8 cellular contexts compared by ENCODE assay signal in the genomic region with DNA sequence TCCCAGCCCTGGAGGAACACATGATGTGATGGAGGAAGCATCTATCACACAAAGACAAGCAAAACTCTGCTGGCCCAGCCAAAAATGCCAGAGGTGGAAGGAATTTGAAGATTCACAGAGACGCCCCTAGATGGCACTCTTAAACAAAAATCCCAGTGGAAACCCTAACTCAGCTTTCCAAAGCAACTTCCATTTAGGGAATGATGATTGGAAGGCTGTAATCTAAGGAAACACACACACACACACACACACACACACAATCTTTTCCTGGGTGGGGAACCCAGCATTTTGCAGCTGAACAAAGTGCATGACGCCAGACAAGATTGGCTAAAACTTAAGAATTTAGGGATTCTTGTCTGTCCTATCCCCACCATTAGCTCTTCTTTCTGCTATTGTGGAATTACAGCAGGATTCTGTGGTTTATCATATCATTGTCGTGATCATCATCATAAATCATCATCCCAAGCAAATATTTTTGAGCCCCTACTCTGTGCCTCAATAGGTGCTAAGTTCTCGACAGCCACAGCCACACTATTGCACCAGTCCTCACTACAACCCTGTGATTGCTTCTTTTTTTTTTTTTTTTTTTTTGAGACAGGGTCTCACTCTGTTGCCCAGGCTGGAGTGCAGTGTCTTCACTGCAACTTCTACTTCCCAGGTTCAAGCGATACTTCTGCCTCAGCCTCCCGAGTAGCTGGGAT. TPM values are rescaled to one million over a fixed set of nuclear protein-coding genes. Genes with fewer than 3 reads are reported as not detected.
A peak's percentile ranks its signal among the peaks of the same experiment; 100 is the strongest.
DNase-seq lines count a peak whose midpoint lies in the region; ATAC-seq and TF ChIP-seq lines count a peak whose summit lies in the region.

No MANE protein-coding gene starts in this region.

- no peak overlapping the region for H3K27ac ChIP-seq in OCI-LY3 (ENCODE audit: low read length)
- peak overlapping the region in 1 of 2 donors; percentile 94 for H3K27ac ChIP-seq in coronary artery
- no peak overlapping the region for H3K27ac ChIP-seq in left lung
- no peak overlapping the region for H3K27ac ChIP-seq in upper lobe of right lung

- H3K4me3 ChIP-seq in OCI-LY3 (ENCODE audit: low read length) (no peak overlapping the region), coronary artery (no peak overlapping the region), left lung (no peak overlapping the region), upper lobe of right lung (no peak overlapping the region)

- H3K27me3 ChIP-seq in OCI-LY3 (ENCODE audit: low read depth, low read length) (no peaks in the 10 kb centered on the region), left lung (no peaks in the 10 kb centered on the region), upper lobe of right lung (no peaks in the 10 kb centered on the region)

- ATAC-seq in left lung (peak; percentile 28), upper lobe of right lung (peak; percentile 27), GM18505 (IDR thresholded peaks at IDR 0.05; ENCODE audit: unreplicated experiment) (no peak)

- H3K9me3 ChIP-seq in OCI-LY3 (ENCODE audit: insufficient read depth, low read length) (no peaks in the 10 kb centered on the region), left lung (no peaks in the 10 kb centered on the region), upper lobe of right lung (no peaks in the 10 kb centered on the region)

- intact Hi-C loops in left lung (cut with DNase I) = no loop called here
- intact Hi-C loops in upper lobe of right lung (cut with DNase I) = no loop called here

- TF ChIP-seq POLR2A in GM18505 (IDR thresholded peaks at IDR 0.05; ENCODE audit: borderline replicate concordance, extremely low read depth, insufficient read depth, insufficient read length) = no peak

- H3K9ac ChIP-seq in OCI-LY3 (ENCODE audit: low read length) = no peak overlapping the region

- peaks cover 14% of the 10 kb centered on the region for H3K79me2 ChIP-seq in OCI-LY3 (ENCODE audit: low read length)

- peaks cover 8% of the 10 kb centered on the region; the same call in 1 of the 2 replicates for H4K20me1 ChIP-seq in OCI-LY3 (ENCODE audit: insufficient read depth, low read length)

- H3K36me3 ChIP-seq in OCI-LY3 (replicated peaks; ENCODE audit: low read depth, low read length) (peaks cover 12% of the 10 kb centered on the region), left lung (no peaks in the 10 kb centered on the region), upper lobe of right lung (peaks cover 5% of the 10 kb centered on the region)

- no peak overlapping the region for H2AFZ ChIP-seq in OCI-LY3 (ENCODE audit: low read depth, low read length)

- H3K4me1 ChIP-seq in OCI-LY3 (ENCODE audit: low read length) (peaks cover 17% of the 10 kb centered on the region), left lung (peaks cover 5 to 33% of the 10 kb centered on the region in 2 donors), upper lobe of right lung (peaks cover 13% of the 10 kb centered on the region)

- no peak overlapping the region for H3K4me2 ChIP-seq in OCI-LY3 (ENCODE audit: low read length)

- TF ChIP-seq CTCF in OCI-LY3 (IDR thresholded peaks at IDR 0.05; ENCODE audit: low read depth, low read length) (peak; percentile 78), coronary artery (IDR thresholded peaks at IDR 0.05) (peak; percentile 21), left lung (IDR thresholded peaks at IDR 0.05) (peak; percentile 39 to 47), upper lobe of right lung (IDR thresholded peaks at IDR 0.05) (peak; percentile 62)

- peak; percentile 81 for DNase-seq in DMS53 (lab: John Stamatoyannopoulos, UW)
- peak; percentile 79 for DNase-seq in HuH-7 (ENCODE audit: low spot score)
- DNase-seq in coronary artery (ENCODE audit: low spot score) = no peak
- DNase-seq in left lung = no peak
- DNase-seq in upper lobe of right lung = no peak
- DNase-seq in effector CD8-positive, alpha-beta T cell (lab: John Stamatoyannopoulos, UW) = no peak

RNA-seq across cellular contexts. Expression of gene LDAF1, which starts 1.6 kb away (rescaled TPM):
- total RNA-seq in left lung (10 to 100 TPM; 27.9 to 36.9 TPM), upper lobe of right lung (33.3 TPM)

RNA-seq across cellular contexts. Expression of gene DNAH3, which starts 6.3 kb away (rescaled TPM):
- total RNA-seq in left lung = 1 to 10 TPM in 1 of 2 donors, not detected in 1; 6.4 TPM
- total RNA-seq in upper lobe of right lung = 0.06 TPM

RNA-seq across cellular contexts. Expression of gene ZP2, which starts 54.5 kb away (rescaled TPM):
- total RNA-seq in left lung (not detected), upper lobe of right lung (0.67 TPM)

Comparison
In these comparisons a context has a peak if more than half of its experiments do, and no peak if none do; other contexts are left out.
1. DNase-seq: peak in DMS53 (single experiment) and HuH-7 (single experiment); none in coronary artery (single experiment), left lung (0 of 2), upper lobe of right lung (single experiment) and effector CD8-positive, alpha-beta T cell (single experiment).
2. CTCF ChIP-seq: peak in every context shown above with its lines; median percentile 78 in OCI-LY3; 62 in upper lobe of right lung; 43 in left lung; 21 in coronary artery.